In the genomic region with DNA sequence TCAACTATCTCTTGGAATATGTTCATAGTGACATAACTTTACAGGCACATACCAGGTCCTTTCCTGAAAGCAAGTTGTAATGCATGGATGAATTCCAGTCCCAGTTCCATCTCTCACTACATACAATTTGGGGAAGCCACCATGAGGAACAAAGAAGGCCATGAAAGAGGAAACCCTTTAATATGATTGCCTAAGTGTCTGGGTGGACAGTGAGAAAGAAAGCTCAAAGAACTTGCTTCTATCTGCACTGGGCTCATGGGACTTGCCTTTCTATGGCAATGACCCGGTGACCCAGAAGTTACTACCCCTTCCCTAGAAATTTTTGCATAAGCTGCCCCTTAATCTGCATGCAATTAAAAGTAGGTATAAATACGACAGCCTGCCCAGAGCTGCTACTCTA, we compare ENCODE assay signal across 2 cellular contexts.
TF ChIP-seq lines count a peak whose summit lies in the region.

No MANE protein-coding gene starts in this region.

TF ChIP-seq in GM23338, 12 proteins besides CTCF, POLR2A, EP300 and RAD21 (continued from another document):
- TF ChIP-seq, protein P1, sequence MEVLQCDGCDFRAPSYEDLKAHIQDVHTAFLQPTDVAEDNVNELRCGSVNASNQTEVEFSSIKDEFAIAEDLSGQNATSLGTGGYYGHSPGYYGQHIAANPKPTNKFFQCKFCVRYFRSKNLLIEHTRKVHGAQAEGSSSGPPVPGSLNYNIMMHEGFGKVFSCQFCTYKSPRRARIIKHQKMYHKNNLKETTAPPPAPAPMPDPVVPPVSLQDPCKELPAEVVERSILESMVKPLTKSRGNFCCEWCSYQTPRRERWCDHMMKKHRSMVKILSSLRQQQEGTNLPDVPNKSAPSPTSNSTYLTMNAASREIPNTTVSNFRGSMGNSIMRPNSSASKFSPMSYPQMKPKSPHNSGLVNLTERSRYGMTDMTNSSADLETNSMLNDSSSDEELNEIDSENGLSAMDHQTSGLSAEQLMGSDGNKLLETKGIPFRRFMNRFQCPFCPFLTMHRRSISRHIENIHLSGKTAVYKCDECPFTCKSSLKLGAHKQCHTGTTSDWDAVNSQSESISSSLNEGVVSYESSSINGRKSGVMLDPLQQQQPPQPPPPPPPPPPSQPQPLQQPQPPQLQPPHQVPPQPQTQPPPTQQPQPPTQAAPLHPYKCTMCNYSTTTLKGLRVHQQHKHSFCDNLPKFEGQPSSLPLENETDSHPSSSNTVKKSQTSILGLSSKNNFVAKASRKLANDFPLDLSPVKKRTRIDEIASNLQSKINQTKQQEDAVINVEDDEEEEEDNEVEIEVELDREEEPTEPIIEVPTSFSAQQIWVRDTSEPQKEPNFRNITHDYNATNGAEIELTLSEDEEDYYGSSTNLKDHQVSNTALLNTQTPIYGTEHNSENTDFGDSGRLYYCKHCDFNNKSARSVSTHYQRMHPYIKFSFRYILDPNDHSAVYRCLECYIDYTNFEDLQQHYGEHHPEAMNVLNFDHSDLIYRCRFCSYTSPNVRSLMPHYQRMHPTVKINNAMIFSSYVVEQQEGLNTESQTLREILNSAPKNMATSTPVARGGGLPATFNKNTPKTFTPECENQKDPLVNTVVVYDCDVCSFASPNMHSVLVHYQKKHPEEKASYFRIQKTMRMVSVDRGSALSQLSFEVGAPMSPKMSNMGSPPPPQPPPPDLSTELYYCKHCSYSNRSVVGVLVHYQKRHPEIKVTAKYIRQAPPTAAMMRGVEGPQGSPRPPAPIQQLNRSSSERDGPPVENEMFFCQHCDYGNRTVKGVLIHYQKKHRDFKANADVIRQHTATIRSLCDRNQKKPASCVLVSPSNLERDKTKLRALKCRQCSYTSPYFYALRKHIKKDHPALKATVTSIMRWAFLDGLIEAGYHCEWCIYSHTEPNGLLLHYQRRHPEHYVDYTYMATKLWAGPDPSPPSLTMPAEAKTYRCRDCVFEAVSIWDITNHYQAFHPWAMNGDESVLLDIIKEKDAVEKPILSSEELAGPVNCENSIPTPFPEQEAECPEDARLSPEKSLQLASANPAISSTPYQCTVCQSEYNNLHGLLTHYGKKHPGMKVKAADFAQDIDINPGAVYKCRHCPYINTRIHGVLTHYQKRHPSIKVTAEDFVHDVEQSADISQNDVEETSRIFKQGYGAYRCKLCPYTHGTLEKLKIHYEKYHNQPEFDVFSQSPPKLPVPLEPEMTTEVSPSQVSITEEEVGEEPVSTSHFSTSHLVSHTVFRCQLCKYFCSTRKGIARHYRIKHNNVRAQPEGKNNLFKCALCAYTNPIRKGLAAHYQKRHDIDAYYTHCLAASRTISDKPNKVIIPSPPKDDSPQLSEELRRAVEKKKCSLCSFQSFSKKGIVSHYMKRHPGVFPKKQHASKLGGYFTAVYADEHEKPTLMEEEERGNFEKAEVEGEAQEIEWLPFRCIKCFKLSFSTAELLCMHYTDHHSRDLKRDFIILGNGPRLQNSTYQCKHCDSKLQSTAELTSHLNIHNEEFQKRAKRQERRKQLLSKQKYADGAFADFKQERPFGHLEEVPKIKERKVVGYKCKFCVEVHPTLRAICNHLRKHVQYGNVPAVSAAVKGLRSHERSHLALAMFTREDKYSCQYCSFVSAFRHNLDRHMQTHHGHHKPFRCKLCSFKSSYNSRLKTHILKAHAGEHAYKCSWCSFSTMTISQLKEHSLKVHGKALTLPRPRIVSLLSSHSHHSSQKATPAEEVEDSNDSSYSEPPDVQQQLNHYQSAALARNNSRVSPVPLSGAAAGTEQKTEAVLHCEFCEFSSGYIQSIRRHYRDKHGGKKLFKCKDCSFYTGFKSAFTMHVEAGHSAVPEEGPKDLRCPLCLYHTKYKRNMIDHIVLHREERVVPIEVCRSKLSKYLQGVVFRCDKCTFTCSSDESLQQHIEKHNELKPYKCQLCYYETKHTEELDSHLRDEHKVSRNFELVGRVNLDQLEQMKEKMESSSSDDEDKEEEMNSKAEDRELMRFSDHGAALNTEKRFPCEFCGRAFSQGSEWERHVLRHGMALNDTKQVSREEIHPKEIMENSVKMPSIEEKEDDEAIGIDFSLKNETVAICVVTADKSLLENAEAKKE (CRISPR knock-in tag; IDR thresholded peaks at IDR 0.05) = no peak
- no peak for TF ChIP-seq EZH2phosphoT487 (IDR thresholded peaks at IDR 0.05; ENCODE audit: unreplicated experiment)
- TF ChIP-seq, protein P2, sequence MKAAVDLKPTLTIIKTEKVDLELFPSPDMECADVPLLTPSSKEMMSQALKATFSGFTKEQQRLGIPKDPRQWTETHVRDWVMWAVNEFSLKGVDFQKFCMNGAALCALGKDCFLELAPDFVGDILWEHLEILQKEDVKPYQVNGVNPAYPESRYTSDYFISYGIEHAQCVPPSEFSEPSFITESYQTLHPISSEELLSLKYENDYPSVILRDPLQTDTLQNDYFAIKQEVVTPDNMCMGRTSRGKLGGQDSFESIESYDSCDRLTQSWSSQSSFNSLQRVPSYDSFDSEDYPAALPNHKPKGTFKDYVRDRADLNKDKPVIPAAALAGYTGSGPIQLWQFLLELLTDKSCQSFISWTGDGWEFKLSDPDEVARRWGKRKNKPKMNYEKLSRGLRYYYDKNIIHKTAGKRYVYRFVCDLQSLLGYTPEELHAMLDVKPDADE (IDR thresholded peaks at IDR 0.05) = no peak
- TF ChIP-seq, protein P3, sequence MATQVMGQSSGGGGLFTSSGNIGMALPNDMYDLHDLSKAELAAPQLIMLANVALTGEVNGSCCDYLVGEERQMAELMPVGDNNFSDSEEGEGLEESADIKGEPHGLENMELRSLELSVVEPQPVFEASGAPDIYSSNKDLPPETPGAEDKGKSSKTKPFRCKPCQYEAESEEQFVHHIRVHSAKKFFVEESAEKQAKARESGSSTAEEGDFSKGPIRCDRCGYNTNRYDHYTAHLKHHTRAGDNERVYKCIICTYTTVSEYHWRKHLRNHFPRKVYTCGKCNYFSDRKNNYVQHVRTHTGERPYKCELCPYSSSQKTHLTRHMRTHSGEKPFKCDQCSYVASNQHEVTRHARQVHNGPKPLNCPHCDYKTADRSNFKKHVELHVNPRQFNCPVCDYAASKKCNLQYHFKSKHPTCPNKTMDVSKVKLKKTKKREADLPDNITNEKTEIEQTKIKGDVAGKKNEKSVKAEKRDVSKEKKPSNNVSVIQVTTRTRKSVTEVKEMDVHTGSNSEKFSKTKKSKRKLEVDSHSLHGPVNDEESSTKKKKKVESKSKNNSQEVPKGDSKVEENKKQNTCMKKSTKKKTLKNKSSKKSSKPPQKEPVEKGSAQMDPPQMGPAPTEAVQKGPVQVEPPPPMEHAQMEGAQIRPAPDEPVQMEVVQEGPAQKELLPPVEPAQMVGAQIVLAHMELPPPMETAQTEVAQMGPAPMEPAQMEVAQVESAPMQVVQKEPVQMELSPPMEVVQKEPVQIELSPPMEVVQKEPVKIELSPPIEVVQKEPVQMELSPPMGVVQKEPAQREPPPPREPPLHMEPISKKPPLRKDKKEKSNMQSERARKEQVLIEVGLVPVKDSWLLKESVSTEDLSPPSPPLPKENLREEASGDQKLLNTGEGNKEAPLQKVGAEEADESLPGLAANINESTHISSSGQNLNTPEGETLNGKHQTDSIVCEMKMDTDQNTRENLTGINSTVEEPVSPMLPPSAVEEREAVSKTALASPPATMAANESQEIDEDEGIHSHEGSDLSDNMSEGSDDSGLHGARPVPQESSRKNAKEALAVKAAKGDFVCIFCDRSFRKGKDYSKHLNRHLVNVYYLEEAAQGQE (IDR thresholded peaks at IDR 0.05; ENCODE audit: unreplicated experiment) = no peak
- no peak for TF ChIP-seq CREB1 (CRISPR knock-in tag; IDR thresholded peaks at IDR 0.05; ENCODE audit: low read depth)
- TF ChIP-seq POLR2AphosphoS5 (IDR thresholded peaks at IDR 0.05; ENCODE audit: low read depth) = no peak
- TF ChIP-seq STAT1 (IDR thresholded peaks at IDR 0.05; ENCODE audit: unreplicated experiment) = no peak

TF ChIP-seq in H1, 55 proteins besides CTCF, POLR2A, EP300 and RAD21 (continued from another document):
- TF ChIP-seq, protein P4, sequence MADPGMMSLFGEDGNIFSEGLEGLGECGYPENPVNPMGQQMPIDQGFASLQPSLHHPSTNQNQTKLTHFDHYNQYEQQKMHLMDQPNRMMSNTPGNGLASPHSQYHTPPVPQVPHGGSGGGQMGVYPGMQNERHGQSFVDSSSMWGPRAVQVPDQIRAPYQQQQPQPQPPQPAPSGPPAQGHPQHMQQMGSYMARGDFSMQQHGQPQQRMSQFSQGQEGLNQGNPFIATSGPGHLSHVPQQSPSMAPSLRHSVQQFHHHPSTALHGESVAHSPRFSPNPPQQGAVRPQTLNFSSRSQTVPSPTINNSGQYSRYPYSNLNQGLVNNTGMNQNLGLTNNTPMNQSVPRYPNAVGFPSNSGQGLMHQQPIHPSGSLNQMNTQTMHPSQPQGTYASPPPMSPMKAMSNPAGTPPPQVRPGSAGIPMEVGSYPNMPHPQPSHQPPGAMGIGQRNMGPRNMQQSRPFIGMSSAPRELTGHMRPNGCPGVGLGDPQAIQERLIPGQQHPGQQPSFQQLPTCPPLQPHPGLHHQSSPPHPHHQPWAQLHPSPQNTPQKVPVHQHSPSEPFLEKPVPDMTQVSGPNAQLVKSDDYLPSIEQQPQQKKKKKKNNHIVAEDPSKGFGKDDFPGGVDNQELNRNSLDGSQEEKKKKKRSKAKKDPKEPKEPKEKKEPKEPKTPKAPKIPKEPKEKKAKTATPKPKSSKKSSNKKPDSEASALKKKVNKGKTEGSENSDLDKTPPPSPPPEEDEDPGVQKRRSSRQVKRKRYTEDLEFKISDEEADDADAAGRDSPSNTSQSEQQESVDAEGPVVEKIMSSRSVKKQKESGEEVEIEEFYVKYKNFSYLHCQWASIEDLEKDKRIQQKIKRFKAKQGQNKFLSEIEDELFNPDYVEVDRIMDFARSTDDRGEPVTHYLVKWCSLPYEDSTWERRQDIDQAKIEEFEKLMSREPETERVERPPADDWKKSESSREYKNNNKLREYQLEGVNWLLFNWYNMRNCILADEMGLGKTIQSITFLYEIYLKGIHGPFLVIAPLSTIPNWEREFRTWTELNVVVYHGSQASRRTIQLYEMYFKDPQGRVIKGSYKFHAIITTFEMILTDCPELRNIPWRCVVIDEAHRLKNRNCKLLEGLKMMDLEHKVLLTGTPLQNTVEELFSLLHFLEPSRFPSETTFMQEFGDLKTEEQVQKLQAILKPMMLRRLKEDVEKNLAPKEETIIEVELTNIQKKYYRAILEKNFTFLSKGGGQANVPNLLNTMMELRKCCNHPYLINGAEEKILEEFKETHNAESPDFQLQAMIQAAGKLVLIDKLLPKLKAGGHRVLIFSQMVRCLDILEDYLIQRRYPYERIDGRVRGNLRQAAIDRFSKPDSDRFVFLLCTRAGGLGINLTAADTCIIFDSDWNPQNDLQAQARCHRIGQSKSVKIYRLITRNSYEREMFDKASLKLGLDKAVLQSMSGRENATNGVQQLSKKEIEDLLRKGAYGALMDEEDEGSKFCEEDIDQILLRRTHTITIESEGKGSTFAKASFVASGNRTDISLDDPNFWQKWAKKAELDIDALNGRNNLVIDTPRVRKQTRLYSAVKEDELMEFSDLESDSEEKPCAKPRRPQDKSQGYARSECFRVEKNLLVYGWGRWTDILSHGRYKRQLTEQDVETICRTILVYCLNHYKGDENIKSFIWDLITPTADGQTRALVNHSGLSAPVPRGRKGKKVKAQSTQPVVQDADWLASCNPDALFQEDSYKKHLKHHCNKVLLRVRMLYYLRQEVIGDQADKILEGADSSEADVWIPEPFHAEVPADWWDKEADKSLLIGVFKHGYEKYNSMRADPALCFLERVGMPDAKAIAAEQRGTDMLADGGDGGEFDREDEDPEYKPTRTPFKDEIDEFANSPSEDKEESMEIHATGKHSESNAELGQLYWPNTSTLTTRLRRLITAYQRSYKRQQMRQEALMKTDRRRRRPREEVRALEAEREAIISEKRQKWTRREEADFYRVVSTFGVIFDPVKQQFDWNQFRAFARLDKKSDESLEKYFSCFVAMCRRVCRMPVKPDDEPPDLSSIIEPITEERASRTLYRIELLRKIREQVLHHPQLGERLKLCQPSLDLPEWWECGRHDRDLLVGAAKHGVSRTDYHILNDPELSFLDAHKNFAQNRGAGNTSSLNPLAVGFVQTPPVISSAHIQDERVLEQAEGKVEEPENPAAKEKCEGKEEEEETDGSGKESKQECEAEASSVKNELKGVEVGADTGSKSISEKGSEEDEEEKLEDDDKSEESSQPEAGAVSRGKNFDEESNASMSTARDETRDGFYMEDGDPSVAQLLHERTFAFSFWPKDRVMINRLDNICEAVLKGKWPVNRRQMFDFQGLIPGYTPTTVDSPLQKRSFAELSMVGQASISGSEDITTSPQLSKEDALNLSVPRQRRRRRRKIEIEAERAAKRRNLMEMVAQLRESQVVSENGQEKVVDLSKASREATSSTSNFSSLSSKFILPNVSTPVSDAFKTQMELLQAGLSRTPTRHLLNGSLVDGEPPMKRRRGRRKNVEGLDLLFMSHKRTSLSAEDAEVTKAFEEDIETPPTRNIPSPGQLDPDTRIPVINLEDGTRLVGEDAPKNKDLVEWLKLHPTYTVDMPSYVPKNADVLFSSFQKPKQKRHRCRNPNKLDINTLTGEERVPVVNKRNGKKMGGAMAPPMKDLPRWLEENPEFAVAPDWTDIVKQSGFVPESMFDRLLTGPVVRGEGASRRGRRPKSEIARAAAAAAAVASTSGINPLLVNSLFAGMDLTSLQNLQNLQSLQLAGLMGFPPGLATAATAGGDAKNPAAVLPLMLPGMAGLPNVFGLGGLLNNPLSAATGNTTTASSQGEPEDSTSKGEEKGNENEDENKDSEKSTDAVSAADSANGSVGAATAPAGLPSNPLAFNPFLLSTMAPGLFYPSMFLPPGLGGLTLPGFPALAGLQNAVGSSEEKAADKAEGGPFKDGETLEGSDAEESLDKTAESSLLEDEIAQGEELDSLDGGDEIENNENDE (IDR thresholded peaks at IDR 0.05; ENCODE audit: insufficient replicate concordance, low read length) = no peak
- TF ChIP-seq, protein P5, sequence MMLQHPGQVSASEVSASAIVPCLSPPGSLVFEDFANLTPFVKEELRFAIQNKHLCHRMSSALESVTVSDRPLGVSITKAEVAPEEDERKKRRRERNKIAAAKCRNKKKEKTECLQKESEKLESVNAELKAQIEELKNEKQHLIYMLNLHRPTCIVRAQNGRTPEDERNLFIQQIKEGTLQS (IDR thresholded peaks at IDR 0.05; ENCODE audit: insufficient read depth, low read depth, low read length) = no peak
- TF ChIP-seq GABPA (IDR thresholded peaks at IDR 0.05; ENCODE audit: borderline replicate concordance, insufficient read depth, low read length) (no peak), CTBP2 (IDR thresholded peaks at IDR 0.05; ENCODE audit: borderline replicate concordance, insufficient read depth, insufficient read length, low read length) (no peak), JUN (IDR thresholded peaks at IDR 0.05; ENCODE audit: low read depth, low read length) (no peak), SIRT6 (IDR thresholded peaks at IDR 0.05; ENCODE audit: low read length) (no peak), RXRA (IDR thresholded peaks at IDR 0.05; ENCODE audit: insufficient read depth, low read depth, low read length) (no peak), BCL11A (IDR thresholded peaks at IDR 0.05; ENCODE audit: low read depth in 2 of 2, low read length in 2 of 2) (no peak), KDM1A (IDR thresholded peaks at IDR 0.05; ENCODE audit: borderline replicate concordance, low read length) (no peak), POLR2AphosphoS5 (IDR thresholded peaks at IDR 0.05; ENCODE audit: low read depth, low read length) (no peak), POU5F1 (IDR thresholded peaks at IDR 0.05; ENCODE audit: low read depth, low read length) (no peak), TBP (IDR thresholded peaks at IDR 0.05; ENCODE audit: low read depth, low read length) (no peak)
- TF ChIP-seq, protein P6, sequence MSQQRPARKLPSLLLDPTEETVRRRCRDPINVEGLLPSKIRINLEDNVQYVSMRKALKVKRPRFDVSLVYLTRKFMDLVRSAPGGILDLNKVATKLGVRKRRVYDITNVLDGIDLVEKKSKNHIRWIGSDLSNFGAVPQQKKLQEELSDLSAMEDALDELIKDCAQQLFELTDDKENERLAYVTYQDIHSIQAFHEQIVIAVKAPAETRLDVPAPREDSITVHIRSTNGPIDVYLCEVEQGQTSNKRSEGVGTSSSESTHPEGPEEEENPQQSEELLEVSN (IDR thresholded peaks at IDR 0.05) = no peak
